ENCODE assay signal across 8 cellular contexts in genomic region chr4:176792348-176793059, GRCh38. TPM values are rescaled to one million over a fixed set of nuclear protein-coding genes. Genes with fewer than 3 reads are reported as not detected.
DNase-seq lines count a peak whose midpoint lies in the region; ATAC-seq and TF ChIP-seq lines count a peak whose summit lies in the region.

Gene VEGFC, minus strand, starts transcription at chr4:176792922. Its CDS starts 611 bp downstream, at chr4:176792311.

- no peaks in the 10 kb centered on the region for H3K36me3 ChIP-seq in KMS-11 (ENCODE audit: insufficient read depth)

- H4K20me1 ChIP-seq in KMS-11 (ENCODE audit: insufficient read depth), result no peaks in the 10 kb centered on the region

- H3K4me3 ChIP-seq in KMS-11 (IDR thresholded peaks at IDR 0.05; ENCODE audit: insufficient read depth, low read depth, low read length) (no peak within 1 kb of the TSS), fibroblast of villous mesenchyme (ENCODE audit: low read depth, low read length) (peak within 1 kb of the TSS; percentile 86)

- ATAC-seq in GM21786 (IDR thresholded peaks at IDR 0.05; ENCODE audit: unreplicated experiment), result peak; percentile 75
- ATAC-seq in activated CD8-positive, alpha-beta T cell treated with anti-CD3 and anti-CD28 coated beads, Interleukin-2, amount 10 ng/mL, durations not matched to agents 7 days and 5 days, result peak; percentile 91
- ATAC-seq in naive thymus-derived CD8-positive, alpha-beta T cell, result no peak

- no peaks in the 10 kb centered on the region for H3K36me3 Mint-ChIP-seq in activated CD8-positive, alpha-beta T cell treated with anti-CD3 and anti-CD28 coated beads, Interleukin-2, amount 10 ng/mL, durations not matched to agents 7 days and 5 days (ENCODE audit: low read depth)
- H3K36me3 Mint-ChIP-seq in naive thymus-derived CD8-positive, alpha-beta T cell, result peaks cover 0 to 4% (median 0%) of the 10 kb centered on the region in 3 donors

- CTCF ChIA-PET in activated CD8-positive, alpha-beta T cell treated with anti-CD3 and anti-CD28 coated beads, Interleukin-2, amount 10 ng/mL, durations not matched to agents 7 days and 5 days (lab: Charles Lee), result interaction anchor here (2.1 kb wide), 1 partner anchor 255 kb away, joined by 9 read pairs; no protein-coding TSS in a partner anchor

- peak within 1 kb of the TSS; percentile 99 for H2AFZ ChIP-seq in KMS-11 (ENCODE audit: low read depth)

- no peak for TF ChIP-seq CTCF in KMS-11 (conservative IDR thresholded peaks at IDR 0.05; ENCODE audit: low read depth, low read length)
- no peak for TF ChIP-seq CTCF in fibroblast of villous mesenchyme (IDR thresholded peaks at IDR 0.05; ENCODE audit: insufficient read depth, low read depth, low read length)

- peak within 1 kb of the TSS; percentile 53; the same call in 1 of the 2 replicates for H3K9ac ChIP-seq in KMS-11

- H3K4me3 Mint-ChIP-seq in activated CD8-positive, alpha-beta T cell treated with anti-CD3 and anti-CD28 coated beads, Interleukin-2, amount 10 ng/mL, durations not matched to agents 7 days and 5 days, result peak within 1 kb of the TSS; percentile 56
- peak within 1 kb of the TSS in 9 of 10 donors; percentile 2 to 65 (median 53) for H3K4me3 Mint-ChIP-seq in naive thymus-derived CD8-positive, alpha-beta T cell

- H3K79me2 ChIP-seq in KMS-11 (ENCODE audit: insufficient read depth, low read depth), result no peaks in the 10 kb centered on the region

- no peak within 1 kb of the TSS for H3K27ac ChIP-seq in KMS-11

- H3K4me1 Mint-ChIP-seq in activated CD8-positive, alpha-beta T cell treated with anti-CD3 and anti-CD28 coated beads, Interleukin-2, amount 10 ng/mL, durations not matched to agents 7 days and 5 days (ENCODE audit: low read depth), result peaks cover 12% of the 10 kb centered on the region
- peaks cover 0 to 14% (median 4%) of the 10 kb centered on the region in 4 donors for H3K4me1 Mint-ChIP-seq in naive thymus-derived CD8-positive, alpha-beta T cell

- H3K27me3 Mint-ChIP-seq in activated CD8-positive, alpha-beta T cell treated with anti-CD3 and anti-CD28 coated beads, Interleukin-2, amount 10 ng/mL, durations not matched to agents 7 days and 5 days (ENCODE audit: low read depth), result peaks cover 38% of the 10 kb centered on the region
- H3K27me3 Mint-ChIP-seq in naive thymus-derived CD8-positive, alpha-beta T cell, result peaks cover 33 to 58% (median 48%) of the 10 kb centered on the region in 5 donors

- peak within 1 kb of the TSS; percentile 61 for H3K4me2 ChIP-seq in KMS-11

- DNase-seq in NCI-H1436 (lab: John Stamatoyannopoulos, UW), result peak; percentile 37
- no peak for DNase-seq in NCI-H1436 treated with DMSO at 0.1 percent for 48 hours (lab: John Stamatoyannopoulos, UW)
- DNase-seq in activated CD8-positive, alpha-beta T cell treated with anti-CD3 and anti-CD28 coated beads, Interleukin-2, amount 10 ng/mL, durations not matched to agents 7 days and 5 days, result peak; percentile 44
- peak; percentile 74 for DNase-seq in fibroblast of villous mesenchyme (ENCODE audit: low read depth)
- DNase-seq in naive thymus-derived CD8-positive, alpha-beta T cell, result no peak
- DNase-seq in effector CD8-positive, alpha-beta T cell (lab: John Stamatoyannopoulos, UW), result no peak

- POLR2A ChIA-PET in activated CD8-positive, alpha-beta T cell treated with anti-CD3 and anti-CD28 coated beads, Interleukin-2, amount 10 ng/mL, durations not matched to agents 7 days and 5 days (lab: Charles Lee), result no interaction called here
- POLR2A ChIA-PET in naive thymus-derived CD8-positive, alpha-beta T cell (lab: Charles Lee), result no interaction called here

- H3K9me3 Mint-ChIP-seq in activated CD8-positive, alpha-beta T cell treated with anti-CD3 and anti-CD28 coated beads, Interleukin-2, amount 10 ng/mL, durations not matched to agents 7 days and 5 days (ENCODE audit: insufficient read depth), result no peaks in the 10 kb centered on the region
- peaks cover 0 to 6% (median 0%) of the 10 kb centered on the region in 9 donors for H3K9me3 Mint-ChIP-seq in naive thymus-derived CD8-positive, alpha-beta T cell

- peaks cover 4% of the 10 kb centered on the region for H3K4me1 ChIP-seq in KMS-11 (ENCODE audit: low read depth, poor library complexity, severe bottlenecking)

- no peak within 1 kb of the TSS for H3K27ac Mint-ChIP-seq in activated CD8-positive, alpha-beta T cell treated with anti-CD3 and anti-CD28 coated beads, Interleukin-2, amount 10 ng/mL, durations not matched to agents 7 days and 5 days
- no peak within 1 kb of the TSS for H3K27ac Mint-ChIP-seq in naive thymus-derived CD8-positive, alpha-beta T cell

- peaks cover 3% of the 10 kb centered on the region; the same call in 1 of the 2 replicates for H3K27me3 ChIP-seq in KMS-11 (ENCODE audit: insufficient read depth, low read depth)

RNA-seq across cellular contexts. Expression of gene VEGFC, which starts in this region (rescaled TPM):
- total RNA-seq in activated CD8-positive, alpha-beta T cell treated with anti-CD3 and anti-CD28 coated beads, Interleukin-2, amount 10 ng/mL, durations not matched to agents 7 days and 5 days, result not detected
- 30.3 and 77.3 TPM in 2 replicates for total RNA-seq in fibroblast of villous mesenchyme
- not detected for total RNA-seq in naive thymus-derived CD8-positive, alpha-beta T cell
- not detected for polyA plus RNA-seq in naive thymus-derived CD8-positive, alpha-beta T cell

Comparison
In these comparisons a context has a peak if more than half of its experiments do, and no peak if none do; other contexts are left out.
1. RNA of gene VEGFC (total RNA-seq): 30.3 to 77.3 TPM in fibroblast of villous mesenchyme; not detected in activated CD8-positive, alpha-beta T cell treated with anti-CD3 and anti-CD28 coated beads, Interleukin-2, amount 10 ng/mL, durations not matched to agents 7 days and 5 days and not detected in naive thymus-derived CD8-positive, alpha-beta T cell; every median in the first group is over 10 times any median in the second.
2. DNase-seq: peak in NCI-H1436 (single experiment) and fibroblast of villous mesenchyme (single experiment); none in NCI-H1436 treated with DMSO at 0.1 percent for 48 hours (single experiment), naive thymus-derived CD8-positive, alpha-beta T cell (0 of 10) and effector CD8-positive, alpha-beta T cell (single experiment).
3. Peak in DNase-seq and ATAC-seq in activated CD8-positive, alpha-beta T cell treated with anti-CD3 and anti-CD28 coated beads, Interleukin-2, amount 10 ng/mL, durations not matched to agents 7 days and 5 days; RNA of the gene not detected or under 1 TPM.